12 cellular contexts compared by ENCODE assay signal in the genomic region with DNA sequence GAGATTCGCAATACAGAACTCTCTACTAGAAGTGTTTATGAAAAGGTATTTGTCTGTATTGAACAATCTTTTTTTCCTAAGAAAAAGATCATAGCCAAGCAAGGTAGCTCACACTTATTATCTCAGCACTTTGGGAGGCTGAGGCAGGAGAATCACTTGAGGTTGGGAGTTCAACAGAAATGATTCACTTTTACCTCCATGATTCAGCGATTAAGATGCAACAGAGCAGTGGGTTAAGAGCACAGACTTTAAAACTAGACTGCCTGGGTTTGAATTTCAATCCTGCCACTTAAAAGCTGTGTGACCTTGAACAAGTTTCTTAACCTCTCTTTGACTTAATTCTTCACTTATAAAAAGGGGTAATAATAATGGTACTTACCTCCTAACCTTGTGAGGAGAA.
"Had no signal": no experiment of that assay in that cellular context is flagged by ENCODE, and none has a peak within 500 bp of the region (broad histone marks: within the 10 kb centered on the region; RNA-seq: fewer than 3 reads in every experiment).

No MANE protein-coding gene starts in this region.

- H3K4me3 Mint-ChIP-seq: activated naive CD8-positive, alpha-beta T cell treated with anti-CD3 and anti-CD28 coated beads, Interleukin-2, amount 10 ng/mL, durations not matched to agents 7 days and 5 days; immature natural killer cell; naive B cell had no signal

- H3K27ac Mint-ChIP-seq: immature natural killer cell had no signal

- DNase-seq: activated naive CD8-positive, alpha-beta T cell treated with anti-CD3 and anti-CD28 coated beads, Interleukin-2, amount 10 ng/mL, durations not matched to agents 7 days and 5 days; esophagus squamous epithelium; glutamatergic neuron; immature natural killer cell; left cardiac atrium; lower lobe of right lung; midbrain; naive B cell; stimulated activated CD8-positive, alpha-beta memory T cell treated with anti-CD3 and anti-CD28 coated beads, Interleukin-4, amount 100 ng/mL, for 48 hours; stomach had no signal

- H3K27me3 ChIP-seq: cardiac muscle cell, esophagus squamous epithelium, stomach had no signal

- H3K4me1 ChIP-seq: lower lobe of right lung, parathyroid adenoma had no signal

- H3K27ac ChIP-seq: cardiac muscle cell, lower lobe of right lung, parathyroid adenoma had no signal

- H3K9me3 ChIP-seq: esophagus squamous epithelium, lower lobe of right lung, stomach had no signal

- H3K4me3 ChIP-seq: cardiac muscle cell, esophagus squamous epithelium, lower lobe of right lung, stomach had no signal

- H3K36me3 ChIP-seq: cardiac muscle cell, esophagus squamous epithelium, lower lobe of right lung, stomach had no signal
